Comparison of ENCODE assay signal across 9 cellular contexts in genomic region chr20:13995841-13996240, GRCh38. TPM values are rescaled to one million over a fixed set of nuclear protein-coding genes. Genes with fewer than 3 reads are reported as not detected.
DNase-seq lines count a peak whose midpoint lies in the region.
"Had no signal": no experiment of that assay in that cellular context is flagged by ENCODE, and none has a peak within 500 bp of the region (broad histone marks: within the 10 kb centered on the region; RNA-seq: fewer than 3 reads in every experiment).

No MANE protein-coding gene starts in this region.

- under 1% methylated on average over 52 of the region's 52 CpGs for WGBS in urinary bladder

- H3K4me1 ChIP-seq in endocrine pancreas (ENCODE audit: control insufficient read depth, insufficient read depth, low read length): peaks cover 10% of the 10 kb centered on the region
- no peaks in the 10 kb centered on the region for H3K4me1 ChIP-seq in urinary bladder (ENCODE audit: insufficient read depth)

- DNase-seq in DMS79 (lab: John Stamatoyannopoulos, UW) (peak; percentile 4), DMS79 treated with DMSO at 0.1 percent for 48 hours (lab: John Stamatoyannopoulos, UW) (no peak), NCI-H774 (lab: John Stamatoyannopoulos, UW) (peak; percentile 43), midbrain (lab: John Stamatoyannopoulos, UW) (peak; percentile 1), T1000 (lab: John Stamatoyannopoulos, UW) (no peak)
- DNase-seq in stimulated activated CD4-positive, alpha-beta T cell treated with anti-CD3 and anti-CD28 coated beads, Interleukin-4, amount 100 ng/mL, for 4 hours: no peak

- H3K9me3 ChIP-seq in endocrine pancreas (ENCODE audit: control insufficient read depth, low read length): no peaks in the 10 kb centered on the region

- peak overlapping the region; percentile 71 for H3K27ac ChIP-seq in urinary bladder (ENCODE audit: low read depth)

- H3K9ac ChIP-seq in endocrine pancreas (ENCODE audit: control insufficient read depth, insufficient read depth, low read length): peak overlapping the region; percentile 49

- H3K4me3 ChIP-seq in endocrine pancreas (ENCODE audit: control insufficient read depth, insufficient read depth, low read length): peak overlapping the region; percentile 83
- H3K4me3 ChIP-seq in urinary bladder (ENCODE audit: low read depth, low read length): peak overlapping the region; percentile 88

- H3K36me3 ChIP-seq in endocrine pancreas (ENCODE audit: control insufficient read depth, insufficient read depth, low read length): no peaks in the 10 kb centered on the region
- no peaks in the 10 kb centered on the region for H3K36me3 ChIP-seq in urinary bladder (ENCODE audit: insufficient read depth)

- no peaks in the 10 kb centered on the region for H3K27me3 ChIP-seq in endocrine pancreas (ENCODE audit: control insufficient read depth, insufficient read depth, low read length)

RNA-seq across cellular contexts. Expression of gene MACROD2, which starts 0.5 kb away (rescaled TPM):
- 28.2 TPM for total RNA-seq in urinary bladder
- polyA plus RNA-seq in urinary bladder: 3.0 TPM

RNA-seq across cellular contexts. Expression of gene SEL1L2, which starts 5.4 kb away (rescaled TPM):
- total RNA-seq in urinary bladder: 1.9 TPM
- 0.38 TPM for polyA plus RNA-seq in urinary bladder
- total RNA-seq: T-cell had no signal

Comparison
In these comparisons a context has a peak if more than half of its experiments do, and no peak if none do; other contexts are left out.
1. DNase-seq: peak in DMS79 (single experiment), NCI-H774 (single experiment) and midbrain (single experiment); none in DMS79 treated with DMSO at 0.1 percent for 48 hours (single experiment), T1000 (single experiment) and stimulated activated CD4-positive, alpha-beta T cell treated with anti-CD3 and anti-CD28 coated beads, Interleukin-4, amount 100 ng/mL, for 4 hours (0 of 2).